Comparison of ENCODE assay signal across 22 cellular contexts in the genomic region with DNA sequence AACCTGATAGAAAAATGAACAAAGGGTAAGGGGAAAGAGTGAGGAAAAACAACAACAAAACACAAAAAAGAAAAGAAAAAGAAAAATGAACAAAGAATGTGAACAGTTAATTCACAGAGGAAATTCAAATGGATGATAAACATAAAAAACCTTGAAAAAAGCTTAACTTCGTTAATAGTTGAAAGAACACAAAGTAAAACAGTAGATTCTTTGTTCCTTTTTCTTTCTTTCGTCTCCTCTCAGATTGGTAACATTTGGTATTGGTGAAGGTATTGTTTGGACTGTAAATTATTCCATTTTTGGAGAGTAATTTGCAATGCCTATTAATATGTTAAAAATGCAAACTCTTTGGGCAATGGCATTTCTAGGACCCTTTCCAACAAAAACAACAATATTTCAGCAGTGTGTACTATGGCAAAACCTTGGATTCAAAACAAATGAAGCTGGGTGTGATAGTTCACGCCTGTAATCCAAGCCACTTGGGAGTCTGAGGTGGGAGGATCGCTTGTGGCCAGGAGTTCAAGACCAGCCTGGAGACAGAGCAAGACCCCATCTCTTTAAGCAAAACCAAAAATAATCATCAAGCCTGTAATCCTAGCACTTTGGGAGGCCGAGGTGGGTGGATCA. TPM values are rescaled to one million over a fixed set of nuclear protein-coding genes. Genes with fewer than 3 reads are reported as not detected.
DNase-seq lines count a peak whose midpoint lies in the region; ATAC-seq and TF ChIP-seq lines count a peak whose summit lies in the region.
"Had no signal": no experiment of that assay in that cellular context is flagged by ENCODE, and none has a peak within 500 bp of the region (broad histone marks: within the 10 kb centered on the region; RNA-seq: fewer than 3 reads in every experiment).

No MANE protein-coding gene starts in this region.

- CTCF ChIA-PET in AG04449 (lab: Yijun Ruan, JAX): interaction anchor here (0.8 to 2.1 kb wide), 3 partner anchors 80 to 92 kb away, joined by 3 to 5 read pairs (median 4); no protein-coding TSS in a partner anchor
- CTCF ChIA-PET in IMR-90 (lab: Yijun Ruan, JAX): interaction anchor here (0.7 kb wide), 1 partner anchor 56 kb away, joined by 5 read pairs; no protein-coding TSS in a partner anchor

- H4K5ac ChIP-seq in IMR-90 (ENCODE audit: low read depth, low read length): no peak overlapping the region

- H3K4ac ChIP-seq in IMR-90 (ENCODE audit: low read depth, low read length): no peak overlapping the region

- H3K9me1 ChIP-seq in IMR-90 (ENCODE audit: insufficient read depth, low read length): peaks cover 4% of the 10 kb centered on the region; the same call in 1 of the 2 replicates

- no peak overlapping the region for H2AK5ac ChIP-seq in IMR-90 (ENCODE audit: low read depth, low read length)

- peaks cover 10 to 20% of the 10 kb centered on the region in 2 experiments; a peak in 3 of 4 replicates for H3K79me1 ChIP-seq in IMR-90 (ENCODE audit: low read depth in 1 of 2, low read length in 2 of 2)

- H4K8ac ChIP-seq in IMR-90 (ENCODE audit: low read depth in 2 of 2, low read length in 2 of 2): no peak overlapping the region

- H3K9ac ChIP-seq in IMR-90 (ENCODE audit: low read depth, low read length): no peak overlapping the region

- no peak overlapping the region for H4K91ac ChIP-seq in IMR-90 (ENCODE audit: insufficient read depth, low read depth, low read length)

- H3K4me3 Mint-ChIP-seq in mesothelial cell of epicardium: no peak overlapping the region
- H3K4me3 Mint-ChIP-seq: activated CD8-positive, alpha-beta memory T cell treated with anti-CD3 and anti-CD28 coated beads, Interleukin-2, amount 10 ng/mL, durations not matched to agents 7 days and 5 days; neural crest cell; stimulated activated naive CD8-positive, alpha-beta T cell treated with anti-CD3 and anti-CD28 coated beads, Interleukin-15, Interleukin-2, amounts not matched to agents 100 ng/mL and 50 ng/mL, for 24 hours had no signal

- 0 out of 2 replicates have a peak, but pooled peaks cover 7% of the 10 kb centered on the region for H4K20me1 ChIP-seq in IMR-90 (ENCODE audit: insufficient read depth, low read length)

- H3K4me1 Mint-ChIP-seq in mesothelial cell of epicardium: peaks cover 14% of the 10 kb centered on the region

- peak overlapping the region; percentile 15 for H3K27ac Mint-ChIP-seq in mesothelial cell of epicardium
- H3K27ac Mint-ChIP-seq: activated CD8-positive, alpha-beta memory T cell treated with anti-CD3 and anti-CD28 coated beads, Interleukin-2, amount 10 ng/mL, durations not matched to agents 7 days and 5 days; stimulated activated naive CD8-positive, alpha-beta T cell treated with anti-CD3 and anti-CD28 coated beads, Interleukin-15, Interleukin-2, amounts not matched to agents 100 ng/mL and 50 ng/mL, for 24 hours had no signal

- no peak overlapping the region for H3K14ac ChIP-seq in IMR-90 (replicated peaks; ENCODE audit: low read depth, low read length)

- POLR2A ChIA-PET in AG04449 (lab: Yijun Ruan, JAX): interaction anchor here (0.8 kb wide), 1 partner anchor 8 kb away, joined by 3 read pairs; a partner anchor contains a TSS
- POLR2A ChIA-PET in IMR-90 (lab: Charles Lee; ENCODE audit: unreplicated experiment): no interaction called here

- H2BK120ac ChIP-seq in IMR-90 (ENCODE audit: low read depth, low read length): no peak overlapping the region

- BruUV-seq in IMR-90 (replicated peaks; lab: Mats Ljungman, UMichigan): no TSS peak

- no peak overlapping the region for H2AFZ ChIP-seq in IMR-90 (replicated peaks; ENCODE audit: low read length, poor library complexity)

- H3K27ac ChIP-seq in IMR-90 (ENCODE audit: insufficient read depth, low read length): no peak overlapping the region
- H3K27ac ChIP-seq: vagina had no signal

- peak; percentile 57 for DNase-seq in AG04449 (ENCODE audit: low read depth, low spot score)
- DNase-seq in IMR-90: peak; percentile 35
- peak; percentile 49 for DNase-seq in dermis blood vessel endothelial cell
- no peak for DNase-seq in mesothelial cell of epicardium (ENCODE audit: low spot score in 2 of 2, unreplicated experiment in 2 of 2)
- DNase-seq in NCI-H2171 (lab: John Stamatoyannopoulos, UW): no peak
- DNase-seq in activated T-cell treated with anti-CD3 and anti-CD28 coated beads, Interleukin-2, amount 50 U/mL, for 1 hour: no peak
- DNase-seq: ACHN; activated CD8-positive, alpha-beta memory T cell treated with anti-CD3 and anti-CD28 coated beads, Interleukin-2, amount 10 ng/mL, durations not matched to agents 7 days and 5 days; activated effector memory CD4-positive, alpha-beta T cell treated with anti-CD3 and anti-CD28 coated beads, Interleukin-2, amount 50 U/mL, for 16 hours; amygdala; erythroblast; hippocampal formation; left cardiac atrium; NCI-H2107; NCI-H748 treated with DMSO at 0.1 percent for 48 hours; retina had no signal

- TF ChIP-seq RAD21 in IMR-90 (IDR thresholded peaks at IDR 0.05; ENCODE audit: low read length): no peak

- H3K18ac ChIP-seq in IMR-90 (ENCODE audit: low read depth, low read length): no peak overlapping the region

- H2BK20ac ChIP-seq in IMR-90 (ENCODE audit: low read depth, low read length): no peak overlapping the region

- in situ Hi-C loops in IMR-90 (cut with MboI; ENCODE audit: low sequenced_read_pairs): loop anchor here (5.0 kb wide), 1 partner anchor 82 kb away; no protein-coding TSS in a partner anchor

- TF ChIP-seq CTCF in AG04449 (IDR thresholded peaks at IDR 0.05; ENCODE audit: insufficient read depth, low read length, missing control alignments) (no peak), IMR-90 (conservative IDR thresholded peaks at IDR 0.05; ENCODE audit: low read depth, low read length) (no peak), mesothelial cell of epicardium (IDR thresholded peaks at IDR 0.05; ENCODE audit: unreplicated experiment) (no peak)

- H3K56ac ChIP-seq in IMR-90 (ENCODE audit: extremely low read depth, insufficient read depth, low read length): no peak overlapping the region

- no peak overlapping the region for H3K23ac ChIP-seq in IMR-90 (ENCODE audit: low read depth, low read length)

- H3K4me1 ChIP-seq in IMR-90 (ENCODE audit: control insufficient read depth, insufficient read depth, low read length): peaks cover 10% of the 10 kb centered on the region

- H3K9me3 ChIP-seq in IMR-90 (ENCODE audit: control insufficient read depth, insufficient read depth, low read length): no peaks in the 10 kb centered on the region
- H3K9me3 ChIP-seq: vagina had no signal

- no peak overlapping the region for H2BK15ac ChIP-seq in IMR-90 (ENCODE audit: low read depth, low read length)

- intact Hi-C loops in IMR-90 (cut with micrococcal nuclease): no loop called here

- peaks cover 4% of the 10 kb centered on the region for H3K9me3 Mint-ChIP-seq in mesothelial cell of epicardium
- H3K9me3 Mint-ChIP-seq: neural crest cell; stimulated activated naive CD8-positive, alpha-beta T cell treated with anti-CD3 and anti-CD28 coated beads, Interleukin-15, Interleukin-2, amounts not matched to agents 100 ng/mL and 50 ng/mL, for 24 hours had no signal

- no peaks in the 10 kb centered on the region for H3K36me3 ChIP-seq in IMR-90 (ENCODE audit: control insufficient read depth, insufficient read depth, low read length)
- H3K36me3 ChIP-seq: vagina had no signal

- H3K36me3 Mint-ChIP-seq in mesothelial cell of epicardium: peaks cover 3% of the 10 kb centered on the region
- H3K36me3 Mint-ChIP-seq: activated CD8-positive, alpha-beta memory T cell treated with anti-CD3 and anti-CD28 coated beads, Interleukin-2, amount 10 ng/mL, durations not matched to agents 7 days and 5 days had no signal

- ATAC-seq in IMR-90 (ENCODE audit: low read depth) (no peak), HG02884 (IDR thresholded peaks at IDR 0.05; ENCODE audit: unreplicated experiment) (no peak), GM18868 (IDR thresholded peaks at IDR 0.05; ENCODE audit: unreplicated experiment) (no peak)
- ATAC-seq: activated CD4-positive, CD25-positive, alpha-beta regulatory T cell treated with anti-CD3 and anti-CD28 coated beads, Interleukin-2, amount 50 U/mL, for 24 hours; activated CD8-positive, alpha-beta memory T cell treated with anti-CD3 and anti-CD28 coated beads, Interleukin-2, amount 10 ng/mL, durations not matched to agents 7 days and 5 days; left cardiac atrium had no signal

- H3K27me3 ChIP-seq in IMR-90 (ENCODE audit: control insufficient read depth, insufficient read depth, low read length): no peaks in the 10 kb centered on the region
- H3K27me3 ChIP-seq: vagina had no signal

- TF ChIP-seq POLR2A in IMR-90 (IDR thresholded peaks at IDR 0.05; ENCODE audit: low read depth, low read length): no peak

- WGBS in IMR-90 (ENCODE audit: extremely low coverage in 2 of 2, insufficient read length in 1 of 2), 2 experiments: no CpG with 5 or more reads among the region's 5 CpGs

- no peaks in the 10 kb centered on the region for H3K27me3 Mint-ChIP-seq in mesothelial cell of epicardium (ENCODE audit: low read depth)

- H3K4me2 ChIP-seq in IMR-90 (ENCODE audit: low read depth, low read length): no peak overlapping the region

- H2BK5ac ChIP-seq in IMR-90 (ENCODE audit: low read depth, low read length, poor library complexity, severe bottlenecking): no peak overlapping the region

- dilution Hi-C loops in IMR-90 (cut with HindIII; ENCODE audit: low sequenced_read_pairs, unreplicated experiment): no loop called here

- no peak overlapping the region for H2AK9ac ChIP-seq in IMR-90 (replicated peaks; ENCODE audit: low read depth, low read length, poor library complexity)

- H3K4me3 ChIP-seq in AG04449 (ENCODE audit: low read depth, low read length): no peak overlapping the region
- no peak overlapping the region for H3K4me3 ChIP-seq in IMR-90 (ENCODE audit: insufficient read depth, low read depth, low read length)
- H3K4me3 ChIP-seq: vagina had no signal

RNA-seq across cellular contexts. Expression of a gene that starts 3.3 kb away (rescaled TPM):
- total RNA-seq in IMR-90 (2012; rRNA removed) (27.6 and 29.2 TPM in 2 replicates), dermis blood vessel endothelial cell (7.1 and 17.0 TPM in 2 replicates), mesothelial cell of epicardium (38.1 to 40.9 TPM (median 40.3 TPM) in 3 replicates)
- polyA plus RNA-seq in IMR-90 (2012; rRNA removed): 42.4 and 50.6 TPM in 2 replicates
- 13.6 and 47.9 TPM in 2 replicates for polyA plus RNA-seq in IMR-90 (2012; cell fraction: cytosol; rRNA removed)
- 50.1 and 67.0 TPM in 2 replicates for polyA plus RNA-seq in IMR-90 (2012; cell fraction: nucleus; rRNA removed; ENCODE audit: low replicate concordance)

RNA-seq across cellular contexts. Expression of a gene that starts 8.3 kb away (rescaled TPM):
- total RNA-seq in IMR-90 (2012; rRNA removed) (23.6 and 26.9 TPM in 2 replicates), dermis blood vessel endothelial cell (24.0 and 28.0 TPM in 2 replicates), mesothelial cell of epicardium (46.2 to 51.1 TPM (median 48.6 TPM) in 3 replicates)
- 20.0 and 23.3 TPM in 2 replicates for polyA plus RNA-seq in IMR-90 (2012; rRNA removed)
- polyA plus RNA-seq in IMR-90 (2012; cell fraction: cytosol; rRNA removed): 13.6 and 13.7 TPM in 2 replicates
- polyA plus RNA-seq in IMR-90 (2012; cell fraction: nucleus; rRNA removed; ENCODE audit: low replicate concordance): 90.9 and 107 TPM in 2 replicates

RNA-seq across cellular contexts. Expression of a gene that starts 28.2 kb away (rescaled TPM):
- total RNA-seq in IMR-90 (2012; rRNA removed): 2.5 and 2.7 TPM in 2 replicates
- 2.4 and 2.9 TPM in 2 replicates for polyA plus RNA-seq in IMR-90 (2012; rRNA removed)
- polyA plus RNA-seq in IMR-90 (2012; cell fraction: cytosol; rRNA removed): 0.60 and 0.93 TPM in 2 replicates
- polyA plus RNA-seq in IMR-90 (2012; cell fraction: nucleus; rRNA removed; ENCODE audit: low replicate concordance): 3.3 and 9.6 TPM in 2 replicates
- total RNA-seq in dermis blood vessel endothelial cell: 2.4 and 3.1 TPM in 2 replicates
- 15.8 to 20.0 TPM (median 16.6 TPM) in 3 replicates for total RNA-seq in mesothelial cell of epicardium

Comparison
In these comparisons a context has a peak if more than half of its experiments do, and no peak if none do; other contexts are left out.
1. DNase-seq: peak in AG04449 (single experiment), IMR-90 (single experiment) and dermis blood vessel endothelial cell (single experiment); none in mesothelial cell of epicardium (0 of 2), NCI-H2171 (single experiment) and activated T-cell treated with anti-CD3 and anti-CD28 coated beads, Interleukin-2, amount 50 U/mL, for 1 hour (single experiment).